8 cellular contexts compared by ENCODE assay signal in the genomic region with DNA sequence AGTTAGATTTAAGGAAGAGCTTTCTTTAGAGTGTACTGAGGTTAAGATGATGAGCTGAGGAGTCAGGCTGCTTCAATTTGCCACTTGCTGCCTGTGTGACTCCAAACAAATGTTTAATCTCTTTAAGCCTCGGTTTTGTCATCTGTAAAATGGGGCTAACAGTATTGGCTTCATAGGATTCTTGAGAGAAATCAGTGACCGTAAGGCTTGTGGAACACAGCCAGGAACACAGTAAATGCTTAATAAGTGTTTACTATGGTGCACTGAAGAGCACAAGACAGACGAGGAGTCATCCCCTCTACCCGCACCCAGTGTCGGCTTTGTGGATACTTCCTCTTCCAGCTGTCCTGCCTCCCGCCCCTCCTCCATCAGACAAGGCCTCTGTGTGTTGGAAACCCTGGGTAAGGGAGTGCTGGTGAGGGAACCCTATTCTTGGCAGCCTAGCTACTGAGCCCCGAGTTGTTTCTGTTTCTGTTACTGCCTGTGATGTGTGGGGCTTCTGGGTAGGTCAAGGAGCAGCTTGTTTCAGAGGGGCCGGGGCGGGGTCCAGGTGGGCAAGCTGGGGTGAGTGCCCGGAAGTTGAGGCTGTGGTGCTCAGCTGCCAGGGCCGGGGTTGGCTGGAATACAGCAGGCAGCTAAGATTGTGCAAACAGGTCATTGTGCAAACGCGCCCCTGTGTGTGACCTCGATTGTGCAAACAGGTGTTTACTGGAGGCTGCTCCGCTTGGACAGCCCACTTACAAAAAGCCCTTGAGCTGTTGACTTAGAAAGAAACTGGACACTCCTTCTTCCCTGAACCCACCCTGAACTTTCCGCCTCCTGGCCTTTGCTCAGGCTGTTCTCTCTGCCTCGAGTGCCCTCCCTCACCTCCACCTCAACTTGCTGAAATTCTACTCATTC. TPM values are rescaled to one million over a fixed set of nuclear protein-coding genes. Genes with fewer than 3 reads are reported as not detected.
A peak's percentile ranks its signal among the peaks of the same experiment; 100 is the strongest.
DNase-seq lines count a peak whose midpoint lies in the region; ATAC-seq, FAIRE-seq and TF ChIP-seq lines count a peak whose summit lies in the region.
"Had no signal": no experiment of that assay in that cellular context is flagged by ENCODE, and none has a peak within 500 bp of the region (broad histone marks: within the 10 kb centered on the region; RNA-seq: fewer than 3 reads in every experiment).

No MANE protein-coding gene starts in this region.

- FAIRE-seq in HepG2 (lab: Jason Lieb, UNC): peak; percentile 89

- peak; percentile 92 for DNase-seq in NCI-H2196 (lab: John Stamatoyannopoulos, UW; ENCODE audit: unreplicated experiment)
- DNase-seq in adipocyte (ENCODE audit: low read depth): peak; percentile 45
- peak; percentile 98 for DNase-seq in HepG2 (ENCODE audit: low spot score)
- DNase-seq in upper lobe of left lung: peak; percentile 85 to 98
- no peak for DNase-seq in activated naive CD8-positive, alpha-beta T cell treated with anti-CD3 and anti-CD28 coated beads, Interleukin-2, amount 50 U/mL, for 24 hours

- POLR2A ChIA-PET in HepG2 (lab: Yijun Ruan, JAX): interaction anchor here (0.8 to 3.3 kb wide), 13 partner anchors 10 to 100 kb away, joined by 3 to 48 read pairs (median 5); a partner anchor contains a TSS

- BruUV-seq in HepG2 (replicated peaks; lab: Mats Ljungman, UMichigan): TSS peak; percentile 67

- H3K36me3 ChIP-seq in adipocyte (ENCODE audit: control insufficient read depth, insufficient read depth, low read length, severe bottlenecking) (no peaks in the 10 kb centered on the region), HepG2 (replicated peaks in 1 of 2; ENCODE audit: control insufficient read depth in 1 of 2, insufficient read depth in 2 of 2, low read length in 2 of 2) (no peaks in the 10 kb centered on the region), upper lobe of left lung (no peaks in the 10 kb centered on the region)

- no peak for TF ChIP-seq RAD21 in HepG2 (CRISPR knock-in tag; IDR thresholded peaks at IDR 0.05)

- H3K27me3 Mint-ChIP-seq in activated naive CD8-positive, alpha-beta T cell treated with anti-CD3 and anti-CD28 coated beads, Interleukin-2, amount 50 U/mL, for 24 hours: peaks cover 5% of the 10 kb centered on the region

- peak overlapping the region; percentile 87 for H3K4me2 ChIP-seq in HepG2 (ENCODE audit: low read depth, low read length)

- H3K9me3 Mint-ChIP-seq in activated naive CD8-positive, alpha-beta T cell treated with anti-CD3 and anti-CD28 coated beads, Interleukin-2, amount 50 U/mL, for 24 hours: no peaks in the 10 kb centered on the region

- no peaks in the 10 kb centered on the region for H4K20me1 ChIP-seq in HepG2 (ENCODE audit: insufficient read depth, low read length)

- no peak overlapping the region for H3K27ac Mint-ChIP-seq in activated naive CD8-positive, alpha-beta T cell treated with anti-CD3 and anti-CD28 coated beads, Interleukin-2, amount 50 U/mL, for 24 hours

- TF ChIP-seq CTCF in HepG2 (CRISPR knock-in tag; IDR thresholded peaks at IDR 0.05) (no peak), upper lobe of left lung (IDR thresholded peaks at IDR 0.05) (no peak)

- H3K4me3 Mint-ChIP-seq in activated naive CD8-positive, alpha-beta T cell treated with anti-CD3 and anti-CD28 coated beads, Interleukin-2, amount 50 U/mL, for 24 hours: no peak overlapping the region
- H3K4me3 Mint-ChIP-seq: brain had no signal

- intact Hi-C loops in HepG2 (cut with micrococcal nuclease; ENCODE audit: unreplicated experiment): loop anchor here (2.0 kb wide), 1 partner anchor 22 kb away; a partner anchor contains a TSS

- peak; percentile 97 to 98 for TF ChIP-seq EP300 in HepG2 (IDR thresholded peaks at IDR 0.05; ENCODE audit: low read depth in 2 of 2, low read length in 2 of 2)
- TF ChIP-seq EP300 in HepG2 (CRISPR knock-in tag; IDR thresholded peaks at IDR 0.05; ENCODE audit: borderline replicate concordance): peak; percentile 96
- peak; percentile 27 to 94 (median 68) for TF ChIP-seq EP300 in upper lobe of left lung (IDR thresholded peaks at IDR 0.05)

- H3K36me3 Mint-ChIP-seq in activated naive CD8-positive, alpha-beta T cell treated with anti-CD3 and anti-CD28 coated beads, Interleukin-2, amount 50 U/mL, for 24 hours (ENCODE audit: low read depth): no peaks in the 10 kb centered on the region
- H3K36me3 Mint-ChIP-seq: brain had no signal

- H3K9me3 ChIP-seq in adipocyte (ENCODE audit: control insufficient read depth, low read length) (no peaks in the 10 kb centered on the region), HepG2 (ENCODE audit: low read length) (no peaks in the 10 kb centered on the region), upper lobe of left lung (no peaks in the 10 kb centered on the region)

- H2AFZ ChIP-seq in HepG2 (ENCODE audit: low read length): no peak overlapping the region

- peaks cover 37% of the 10 kb centered on the region for H3K27me3 ChIP-seq in adipocyte (replicated peaks; ENCODE audit: control insufficient read depth, insufficient read depth, low read length)
- H3K27me3 ChIP-seq in HepG2 (ENCODE audit: control insufficient read depth in 1 of 2, insufficient read depth in 2 of 2, low read length in 2 of 2): no peaks in the 10 kb centered on the region; a peak in 1 of 5 replicates
- no peaks in the 10 kb centered on the region for H3K27me3 ChIP-seq in upper lobe of left lung

- H3K4me3 ChIP-seq in adipocyte (ENCODE audit: low read length) (no peak overlapping the region), HepG2 (replicated peaks in 1 of 3; ENCODE audit: insufficient read depth in 1 of 3, low read depth in 2 of 3, low read length in 3 of 3) (peak overlapping the region; percentile 24 to 61 (median 33); a peak in 5 of 6 replicates), upper lobe of left lung (no peak overlapping the region)

- H3K9ac ChIP-seq in adipocyte (ENCODE audit: low read length) (no peak overlapping the region), HepG2 (ENCODE audit: insufficient read depth, low read depth, low read length) (peak overlapping the region; percentile 69)

- under 1% methylated on average over 14 of the region's 17 CpGs for WGBS in HepG2 (ENCODE audit: low lambda C conversion rate)
- WGBS in upper lobe of left lung, 2 donors: 34 to 46% methylated on average over 17 of the region's 17 CpGs

- H3K4me1 Mint-ChIP-seq in activated naive CD8-positive, alpha-beta T cell treated with anti-CD3 and anti-CD28 coated beads, Interleukin-2, amount 50 U/mL, for 24 hours: peaks cover 12% of the 10 kb centered on the region

- peak overlapping the region; percentile 88 for H3K27ac ChIP-seq in HepG2 (ENCODE audit: extremely low read length, insufficient read depth, low read length)
- H3K27ac ChIP-seq in upper lobe of left lung: peak overlapping the region; percentile 80 to 89 (median 84)

- in situ Hi-C loops in HepG2 (cut with HindIII; ENCODE audit: extremely low pct_ligation_motif_present, low pct_unique_long_range_greater_than_20kb): no loop called here

- peak; percentile 92 for ATAC-seq in HepG2
- peak; percentile 84 to 93 for ATAC-seq in upper lobe of left lung (ENCODE audit: low FRiP score in 2 of 2)
- no peak for ATAC-seq in activated naive CD8-positive, alpha-beta T cell treated with anti-CD3 and anti-CD28 coated beads, Interleukin-2, amount 50 U/mL, for 24 hours
- ATAC-seq in GM21737 (IDR thresholded peaks at IDR 0.05; ENCODE audit: unreplicated experiment): no peak
- ATAC-seq in HG03432 (IDR thresholded peaks at IDR 0.05; ENCODE audit: unreplicated experiment): no peak

- CTCF ChIA-PET in HepG2 (lab: Yijun Ruan, JAX; ENCODE audit: low intra/inter-chr PET ratio, low total read pairs): no interaction called here

- H3K4me1 ChIP-seq in adipocyte (ENCODE audit: control insufficient read depth, insufficient read depth, low read length) (peaks cover 7% of the 10 kb centered on the region), HepG2 (ENCODE audit: insufficient read depth, low read length) (peaks cover 77% of the 10 kb centered on the region), upper lobe of left lung (peaks cover 21 to 41% (median 29%) of the 10 kb centered on the region in 4 donors)

- no peaks in the 10 kb centered on the region for H3K79me2 ChIP-seq in HepG2 (ENCODE audit: insufficient read depth, low read length)

- TF ChIP-seq POLR2A in HepG2 (IDR thresholded peaks at IDR 0.05; ENCODE audit: insufficient read depth in 1 of 2, low read depth in 2 of 2, low read length in 2 of 2) (peak; percentile 50 to 78; a peak in 3 of 4 replicates), upper lobe of left lung (IDR thresholded peaks at IDR 0.05) (peak in 1 of 4 donors; percentile 45)

RNA-seq across cellular contexts. Expression of a gene that starts 4.0 kb away (rescaled TPM):
- total RNA-seq in HepG2 (2016; rRNA removed; fragmentation: Illumina TruSeq; extraction: Trizol) (3.5 and 11.9 TPM in 2 replicates), upper lobe of left lung (100 to 1,000 TPM; 192 to 851 (median 261) TPM)
- total RNA-seq in HepG2 (2016; cell fraction: cytosol; rRNA removed; fragmentation: Illumina TruSeq; extraction: Trizol; ENCODE audit: low read depth): 2.8 and 3.1 TPM in 2 replicates
- total RNA-seq in HepG2 (2016; cell fraction: insoluble cytoplasmic fraction; rRNA removed; fragmentation: Illumina TruSeq; extraction: Trizol): 3.2 and 11.8 TPM in 2 replicates
- total RNA-seq in HepG2 (2016; cell fraction: membrane; rRNA removed; fragmentation: Illumina TruSeq; extraction: Trizol): 5.6 and 6.3 TPM in 2 replicates
- 17.4 and 18.5 TPM in 2 replicates for total RNA-seq in HepG2 (2016; cell fraction: nucleus; rRNA removed; fragmentation: Illumina TruSeq; extraction: Trizol)
- 28.8 and 45.4 TPM in 2 replicates for polyA plus RNA-seq in HepG2 (2011; rRNA removed)
- 14.7 and 16.4 TPM in 2 replicates for polyA plus RNA-seq in HepG2 (2011; cell fraction: cytosol; rRNA removed)
- 91.0 and 108 TPM in 2 replicates for polyA plus RNA-seq in HepG2 (2011; cell fraction: nucleus; rRNA removed)
- 30.0 and 40.7 TPM in 2 replicates for polyA plus RNA-seq in HepG2 (2012)
- polyA plus RNA-seq in HepG2 (2016; cell fraction: cytosol; fragmentation: Illumina TruSeq; extraction: Trizol; ENCODE audit: low read depth): 2.0 and 2.5 TPM in 2 replicates
- 5.0 and 5.6 TPM in 2 replicates for polyA plus RNA-seq in HepG2 (2016; cell fraction: insoluble cytoplasmic fraction; fragmentation: Illumina TruSeq; extraction: Trizol; ENCODE audit: low read depth)
- 5.1 and 5.2 TPM in 2 replicates for polyA plus RNA-seq in HepG2 (2016; cell fraction: membrane; fragmentation: Illumina TruSeq; extraction: Trizol; ENCODE audit: low read depth)
- 40.8 and 46.3 TPM in 2 replicates for polyA plus RNA-seq in HepG2 (2016; cell fraction: nucleus; fragmentation: Illumina TruSeq; extraction: Trizol; ENCODE audit: insufficient read depth, low read depth)
- polyA minus RNA-seq in HepG2 (2011; rRNA and poly(A)+ RNA removed; ENCODE audit: low replicate concordance): 1.5 and 20.2 TPM in 2 replicates
- 6.9 and 10.3 TPM in 2 replicates for polyA minus RNA-seq in HepG2 (2011; cell fraction: cytosol; rRNA and poly(A)+ RNA removed)
- 28.3 and 40.9 TPM in 2 replicates for polyA minus RNA-seq in HepG2 (2011; cell fraction: nucleus; rRNA and poly(A)+ RNA removed)

RNA-seq across cellular contexts. Expression of a gene that starts 22.5 kb away (rescaled TPM):
- 113 and 137 TPM in 2 replicates for total RNA-seq in HepG2 (2016; rRNA removed; fragmentation: Illumina TruSeq; extraction: Trizol)
- 206 and 254 TPM in 2 replicates for total RNA-seq in HepG2 (2016; cell fraction: cytosol; rRNA removed; fragmentation: Illumina TruSeq; extraction: Trizol; ENCODE audit: low read depth)
- 122 and 135 TPM in 2 replicates for total RNA-seq in HepG2 (2016; cell fraction: insoluble cytoplasmic fraction; rRNA removed; fragmentation: Illumina TruSeq; extraction: Trizol)
- 170 and 207 TPM in 2 replicates for total RNA-seq in HepG2 (2016; cell fraction: membrane; rRNA removed; fragmentation: Illumina TruSeq; extraction: Trizol)
- total RNA-seq in HepG2 (2016; cell fraction: nucleus; rRNA removed; fragmentation: Illumina TruSeq; extraction: Trizol): 55.2 and 55.8 TPM in 2 replicates
- 53.3 and 59.0 TPM in 2 replicates for polyA plus RNA-seq in HepG2 (2011; rRNA removed)
- polyA plus RNA-seq in HepG2 (2011; cell fraction: cytosol; rRNA removed): 63.3 and 64.9 TPM in 2 replicates
- 32.6 and 45.2 TPM in 2 replicates for polyA plus RNA-seq in HepG2 (2011; cell fraction: nucleus; rRNA removed)
- 46.7 and 60.7 TPM in 2 replicates for polyA plus RNA-seq in HepG2 (2012)
- polyA plus RNA-seq in HepG2 (2016; cell fraction: cytosol; fragmentation: Illumina TruSeq; extraction: Trizol; ENCODE audit: low read depth): 258 and 349 TPM in 2 replicates
- 167 TPM in 2 replicates for polyA plus RNA-seq in HepG2 (2016; cell fraction: insoluble cytoplasmic fraction; fragmentation: Illumina TruSeq; extraction: Trizol; ENCODE audit: low read depth)
- 198 and 246 TPM in 2 replicates for polyA plus RNA-seq in HepG2 (2016; cell fraction: membrane; fragmentation: Illumina TruSeq; extraction: Trizol; ENCODE audit: low read depth)
- polyA plus RNA-seq in HepG2 (2016; cell fraction: nucleus; fragmentation: Illumina TruSeq; extraction: Trizol; ENCODE audit: insufficient read depth, low read depth): 109 and 110 TPM in 2 replicates
- 12.8 and 22.8 TPM in 2 replicates for polyA minus RNA-seq in HepG2 (2011; rRNA and poly(A)+ RNA removed; ENCODE audit: low replicate concordance)
- polyA minus RNA-seq in HepG2 (2011; cell fraction: cytosol; rRNA and poly(A)+ RNA removed): 16.6 and 17.9 TPM in 2 replicates
- 21.8 and 27.1 TPM in 2 replicates for polyA minus RNA-seq in HepG2 (2011; cell fraction: nucleus; rRNA and poly(A)+ RNA removed)
- total RNA-seq in upper lobe of left lung: 10 to 100 TPM; 43.0 to 83.6 (median 66.1) TPM

RNA-seq across cellular contexts. Expression of a gene that starts 36.4 kb away (rescaled TPM):
- total RNA-seq in HepG2 (2016; rRNA removed; fragmentation: Illumina TruSeq; extraction: Trizol) (0.60 and 0.86 TPM in 2 replicates), upper lobe of left lung (10 to 100 TPM; 11.8 to 28.2 (median 13.6) TPM)
- 0.71 and 1.1 TPM in 2 replicates for total RNA-seq in HepG2 (2016; cell fraction: cytosol; rRNA removed; fragmentation: Illumina TruSeq; extraction: Trizol; ENCODE audit: low read depth)
- total RNA-seq in HepG2 (2016; cell fraction: insoluble cytoplasmic fraction; rRNA removed; fragmentation: Illumina TruSeq; extraction: Trizol): 1.0 and 1.6 TPM in 2 replicates
- total RNA-seq in HepG2 (2016; cell fraction: membrane; rRNA removed; fragmentation: Illumina TruSeq; extraction: Trizol): 0.72 and 1.4 TPM in 2 replicates
- 0.34 and 1.4 TPM in 2 replicates for total RNA-seq in HepG2 (2016; cell fraction: nucleus; rRNA removed; fragmentation: Illumina TruSeq; extraction: Trizol)
- polyA plus RNA-seq in HepG2 (2011; rRNA removed): 0.84 and 0.85 TPM in 2 replicates
- polyA plus RNA-seq in HepG2 (2011; cell fraction: cytosol; rRNA removed): 0.46 and 0.48 TPM in 2 replicates
- 0.23 and 0.93 TPM in 2 replicates for polyA plus RNA-seq in HepG2 (2011; cell fraction: nucleus; rRNA removed)
- 1.3 TPM in 2 replicates for polyA plus RNA-seq in HepG2 (2012)
- 0.35 and 0.55 TPM in 2 replicates for polyA plus RNA-seq in HepG2 (2016; cell fraction: cytosol; fragmentation: Illumina TruSeq; extraction: Trizol; ENCODE audit: low read depth)
- polyA plus RNA-seq in HepG2 (2016; cell fraction: insoluble cytoplasmic fraction; fragmentation: Illumina TruSeq; extraction: Trizol; ENCODE audit: low read depth): 0.72 and 0.93 TPM in 2 replicates
- polyA plus RNA-seq in HepG2 (2016; cell fraction: membrane; fragmentation: Illumina TruSeq; extraction: Trizol; ENCODE audit: low read depth): 0.69 and 1.2 TPM in 2 replicates
- 1.1 and 1.4 TPM in 2 replicates for polyA plus RNA-seq in HepG2 (2016; cell fraction: nucleus; fragmentation: Illumina TruSeq; extraction: Trizol; ENCODE audit: insufficient read depth, low read depth)
- polyA minus RNA-seq in HepG2 (2011; rRNA and poly(A)+ RNA removed; ENCODE audit: low replicate concordance): 0.56 and 3.7 TPM in 2 replicates
- polyA minus RNA-seq in HepG2 (2011; cell fraction: cytosol; rRNA and poly(A)+ RNA removed): 0.62 TPM in 1 of 2 replicates, not detected in the other
- 1.4 and 2.0 TPM in 2 replicates for polyA minus RNA-seq in HepG2 (2011; cell fraction: nucleus; rRNA and poly(A)+ RNA removed)

Comparison
In these comparisons a context has a peak if more than half of its experiments do, and no peak if none do; other contexts are left out.
1. H3K4me3 ChIP-seq: peak in HepG2 (3 of 3); none in adipocyte (single experiment) and upper lobe of left lung (0 of 4).
2. ATAC-seq: peak in HepG2 (single experiment) and upper lobe of left lung (2 of 2); none in activated naive CD8-positive, alpha-beta T cell treated with anti-CD3 and anti-CD28 coated beads, Interleukin-2, amount 50 U/mL, for 24 hours (single experiment), GM21737 (single experiment) and HG03432 (single experiment).
3. RNA of a gene that starts 4.0 kb away (total RNA-seq): 192 to 851 TPM in upper lobe of left lung; 2.8 to 18.5 TPM in HepG2; every median in the first group is over 4 times any median in the second.